8 cellular contexts compared by ENCODE assay signal in the genomic region with DNA sequence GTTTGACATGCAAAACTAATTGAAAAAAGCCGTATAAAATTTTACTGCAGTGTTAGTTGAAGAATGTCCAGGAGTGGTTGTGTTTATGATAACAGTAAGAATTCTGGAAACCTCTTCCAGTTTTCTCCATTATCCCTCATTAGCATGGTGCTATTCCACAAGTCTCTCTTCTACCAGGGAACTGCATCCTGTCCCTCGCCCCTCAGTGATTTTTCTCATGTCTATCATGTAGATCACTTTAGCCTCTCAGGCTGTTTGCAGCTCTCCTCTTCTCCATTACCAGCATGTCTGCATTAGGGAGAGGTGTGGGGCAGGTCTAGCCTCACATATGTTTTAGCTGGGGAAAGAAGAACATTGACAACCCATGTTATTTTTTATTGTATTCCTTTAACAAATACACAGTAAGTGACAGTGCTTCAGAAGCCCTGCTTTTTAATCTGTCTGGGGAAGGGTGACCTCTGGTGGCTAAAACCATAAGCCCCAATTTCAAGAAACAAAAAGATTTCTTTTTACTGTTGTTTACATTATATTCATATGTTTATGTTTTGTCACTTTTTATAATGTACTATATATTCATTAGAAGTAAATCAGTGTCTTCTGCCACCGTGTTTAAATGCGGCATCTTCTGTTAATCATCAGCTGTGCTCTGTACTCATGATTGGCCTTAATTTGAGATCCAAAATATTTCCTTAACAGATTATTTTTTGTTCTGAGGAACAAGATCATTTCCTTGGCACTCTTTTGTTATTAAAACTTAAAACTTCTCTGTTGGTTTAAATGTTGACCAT.
A peak's percentile ranks its signal among the peaks of the same experiment; 100 is the strongest.
DNase-seq lines count a peak whose midpoint lies in the region; ATAC-seq and TF ChIP-seq lines count a peak whose summit lies in the region.

No MANE protein-coding gene starts in this region.

- peaks cover 7% of the 10 kb centered on the region for H3K4me1 ChIP-seq in neural progenitor cell

- no peaks in the 10 kb centered on the region for H3K9me3 ChIP-seq in neural progenitor cell (ENCODE audit: low read depth)

- DNase-seq in DMS53 (lab: John Stamatoyannopoulos, UW) (peak; percentile 83), SK-MEL-5 (ENCODE audit: low read depth, low spot score) (peak; percentile 59), fibroblast of mammary gland (ENCODE audit: low read depth) (peak; percentile 71), neural progenitor cell (ENCODE audit: low spot score) (peak; percentile 59), T1000 (lab: John Stamatoyannopoulos, UW) (no peak)

- H3K27ac Mint-ChIP-seq in neural progenitor cell = no peak overlapping the region

- no peak overlapping the region for H3K27ac ChIP-seq in neural progenitor cell

- no peak overlapping the region for H3K4me2 ChIP-seq in neural progenitor cell

- H4K20me1 ChIP-seq in neural progenitor cell (ENCODE audit: low read depth) = peaks cover 36% of the 10 kb centered on the region

- peaks cover 21% of the 10 kb centered on the region for H3K4me1 Mint-ChIP-seq in neural progenitor cell

- no peak overlapping the region for H3K4me3 Mint-ChIP-seq in neural progenitor cell

- TF ChIP-seq CTCF in fibroblast of mammary gland (conservative IDR thresholded peaks at IDR 0.05; ENCODE audit: control insufficient read depth, insufficient read depth, low read depth, low read length) = peak; percentile 85
- TF ChIP-seq CTCF in neural progenitor cell (IDR thresholded peaks at IDR 0.05) = peak; percentile 91

- peaks cover 10% of the 10 kb centered on the region for H3K9me3 Mint-ChIP-seq in neural progenitor cell

- H3F3A ChIP-seq in neural progenitor cell (ENCODE audit: low read depth) = peaks cover 8% of the 10 kb centered on the region

- no peak overlapping the region for H3K9ac ChIP-seq in neural progenitor cell

- in situ Hi-C loops in SK-MEL-5 (cut with HindIII; ENCODE audit: low pct_unique_long_range_greater_than_20kb, low sequenced_read_pairs) = no loop called here

- ATAC-seq in HG02885 (IDR thresholded peaks at IDR 0.05; ENCODE audit: poor library complexity, unreplicated experiment) (peak; percentile 48), GM18909 (IDR thresholded peaks at IDR 0.05; ENCODE audit: poor library complexity, unreplicated experiment) (no peak), HG03439 (IDR thresholded peaks at IDR 0.05; ENCODE audit: unreplicated experiment) (no peak)

- H3K79me2 ChIP-seq in neural progenitor cell (ENCODE audit: low read depth) = peaks cover 84% of the 10 kb centered on the region

- H3K27me3 ChIP-seq in neural progenitor cell = no peaks in the 10 kb centered on the region

- no peaks in the 10 kb centered on the region for H3K36me3 ChIP-seq in neural progenitor cell

- H3K27me3 Mint-ChIP-seq in neural progenitor cell (ENCODE audit: insufficient read depth, low read depth) = no peaks in the 10 kb centered on the region

- H3K4me3 ChIP-seq in fibroblast of mammary gland (ENCODE audit: control insufficient read depth, low read depth, low read length) (no peak overlapping the region), neural progenitor cell (no peak overlapping the region)

- H2AFZ ChIP-seq in neural progenitor cell (replicated peaks) = no peak overlapping the region

- H3K36me3 Mint-ChIP-seq in neural progenitor cell = peaks cover 8% of the 10 kb centered on the region
